8 cellular contexts compared by ENCODE assay signal in genomic region chr11:110297082-110297725, GRCh38. TPM values are rescaled to one million over a fixed set of nuclear protein-coding genes. Genes with fewer than 3 reads are reported as not detected.
A peak's percentile ranks its signal among the peaks of the same experiment; 100 is the strongest.
DNase-seq lines count a peak whose midpoint lies in the region; ATAC-seq and TF ChIP-seq lines count a peak whose summit lies in the region.

No MANE protein-coding gene starts in this region.

- in situ Hi-C loops in gastrocnemius medialis (cut with MboI; ENCODE audit: low sequenced_read_pairs in 4 of 4) = no loop called here

- peak overlapping the region; percentile 47; the same call in 1 of the 2 replicates for H2AFZ ChIP-seq in GM23338

- H3K4me3 ChIP-seq in GM23338 (peak overlapping the region; percentile 94), SK-N-MC (peak overlapping the region; percentile 86), fibroblast of pulmonary artery (replicated peaks; ENCODE audit: low read depth, low read length) (peak overlapping the region; percentile 83), gastrocnemius medialis (peak overlapping the region; percentile 54 to 91 (median 82))

- H3K9me2 ChIP-seq in GM23338 (ENCODE audit: insufficient read depth) = no peaks in the 10 kb centered on the region

- ATAC-seq in GM23338 (no peak), gastrocnemius medialis (no peak), HG03095 (IDR thresholded peaks at IDR 0.05; ENCODE audit: unreplicated experiment) (no peak)

- peak overlapping the region; percentile 80 for H3K4me3 Mint-ChIP-seq in GM23338

- H3K36me3 ChIP-seq in GM23338 (ENCODE audit: insufficient read depth) (no peaks in the 10 kb centered on the region), SK-N-MC (ENCODE audit: insufficient read depth, low read length) (no peaks in the 10 kb centered on the region; the same call in 1 of the 2 replicates), gastrocnemius medialis (no peaks in the 10 kb centered on the region)

- H3K27ac ChIP-seq in GM23338 (ENCODE audit: low read depth) = peak overlapping the region; percentile 78
- peak overlapping the region; percentile 98 for H3K27ac ChIP-seq in SK-N-MC
- H3K27ac ChIP-seq in gastrocnemius medialis = peak overlapping the region; percentile 93 to 99 (median 96)

- no peaks in the 10 kb centered on the region for H3K9me3 ChIP-seq in SK-N-MC (ENCODE audit: low read depth, low read length)
- H3K9me3 ChIP-seq in gastrocnemius medialis = no peaks in the 10 kb centered on the region

- 0 out of 2 replicates have a peak, but pooled peaks cover 3% of the 10 kb centered on the region for H3F3A ChIP-seq in GM23338 (replicated peaks; ENCODE audit: low read depth)

- H3K9ac ChIP-seq in SK-N-MC (ENCODE audit: insufficient read length) = peak overlapping the region; percentile 71

- H4K20me1 ChIP-seq in GM23338 (replicated peaks; ENCODE audit: insufficient read depth) = peaks cover 10% of the 10 kb centered on the region; the same call in 1 of the 2 replicates

- H3K4me1 Mint-ChIP-seq in GM23338 = peaks cover 39% of the 10 kb centered on the region

- DNase-seq in GM23338 (ENCODE audit: low spot score) = no peak
- no peak for DNase-seq in SK-N-MC (ENCODE audit: low read depth, low spot score)
- no peak for DNase-seq in fibroblast of pulmonary artery (ENCODE audit: low read depth)
- no peak for DNase-seq in gastrocnemius medialis
- DNase-seq in A172 (ENCODE audit: low spot score) = no peak
- no peak for DNase-seq in putamen (ENCODE audit: low spot score)
- DNase-seq in effector CD8-positive, alpha-beta T cell (lab: John Stamatoyannopoulos, UW) = no peak

- H3K36me3 Mint-ChIP-seq in GM23338 (ENCODE audit: low read depth) = no peaks in the 10 kb centered on the region; the same call in 2 of the 3 replicates

- TF ChIP-seq CTCF in GM23338 (conservative IDR thresholded peaks at IDR 0.05; ENCODE audit: low read depth in 2 of 2) = no peak
- no peak for TF ChIP-seq CTCF in fibroblast of pulmonary artery (IDR thresholded peaks at IDR 0.05; ENCODE audit: low read length, missing control alignments)
- no peak for TF ChIP-seq CTCF in gastrocnemius medialis (IDR thresholded peaks at IDR 0.05 in 4 of 5, conservative IDR thresholded peaks at IDR 0.05 in 1 of 5)

- peaks cover 2% of the 10 kb centered on the region for H3K27me3 Mint-ChIP-seq in GM23338 (ENCODE audit: insufficient read depth, low read depth, poor library complexity)

- H3K4me1 ChIP-seq in GM23338 (ENCODE audit: insufficient read depth) (peaks cover 21% of the 10 kb centered on the region), gastrocnemius medialis (peaks cover 25 to 31% of the 10 kb centered on the region in 2 donors)

- H3K27ac Mint-ChIP-seq in GM23338 = peak overlapping the region; percentile 89

- no peaks in the 10 kb centered on the region for H3K9me3 Mint-ChIP-seq in GM23338

- TF ChIP-seq POLR2A in gastrocnemius medialis (IDR thresholded peaks at IDR 0.05) = no peak

- H3K27me3 ChIP-seq in GM23338 (ENCODE audit: insufficient read depth) (no peaks in the 10 kb centered on the region), gastrocnemius medialis (no peaks in the 10 kb centered on the region)

- H3K79me2 ChIP-seq in GM23338 (replicated peaks; ENCODE audit: insufficient read depth) = peaks cover 35% of the 10 kb centered on the region

- intact Hi-C loops in gastrocnemius medialis (cut with DNase I; ENCODE audit: low total_unique reads) = loop anchor here (2.0 to 10.0 kb wide), 4 partner anchors 44 to 138 kb away; no protein-coding TSS in a partner anchor

- H3K4me2 ChIP-seq in GM23338 = peak overlapping the region; percentile 80

TF ChIP-seq in GM23338, 12 proteins besides CTCF, POLR2A, EP300 and RAD21:
- TF ChIP-seq STAT1 (IDR thresholded peaks at IDR 0.05; ENCODE audit: unreplicated experiment) (no peak), ZNF114 (CRISPR knock-in tag; IDR thresholded peaks at IDR 0.05) (no peak), POLR2AphosphoS5 (IDR thresholded peaks at IDR 0.05; ENCODE audit: low read depth) (no peak), CREB1 (CRISPR knock-in tag; IDR thresholded peaks at IDR 0.05; ENCODE audit: low read depth) (no peak)
- TF ChIP-seq, protein P1, sequence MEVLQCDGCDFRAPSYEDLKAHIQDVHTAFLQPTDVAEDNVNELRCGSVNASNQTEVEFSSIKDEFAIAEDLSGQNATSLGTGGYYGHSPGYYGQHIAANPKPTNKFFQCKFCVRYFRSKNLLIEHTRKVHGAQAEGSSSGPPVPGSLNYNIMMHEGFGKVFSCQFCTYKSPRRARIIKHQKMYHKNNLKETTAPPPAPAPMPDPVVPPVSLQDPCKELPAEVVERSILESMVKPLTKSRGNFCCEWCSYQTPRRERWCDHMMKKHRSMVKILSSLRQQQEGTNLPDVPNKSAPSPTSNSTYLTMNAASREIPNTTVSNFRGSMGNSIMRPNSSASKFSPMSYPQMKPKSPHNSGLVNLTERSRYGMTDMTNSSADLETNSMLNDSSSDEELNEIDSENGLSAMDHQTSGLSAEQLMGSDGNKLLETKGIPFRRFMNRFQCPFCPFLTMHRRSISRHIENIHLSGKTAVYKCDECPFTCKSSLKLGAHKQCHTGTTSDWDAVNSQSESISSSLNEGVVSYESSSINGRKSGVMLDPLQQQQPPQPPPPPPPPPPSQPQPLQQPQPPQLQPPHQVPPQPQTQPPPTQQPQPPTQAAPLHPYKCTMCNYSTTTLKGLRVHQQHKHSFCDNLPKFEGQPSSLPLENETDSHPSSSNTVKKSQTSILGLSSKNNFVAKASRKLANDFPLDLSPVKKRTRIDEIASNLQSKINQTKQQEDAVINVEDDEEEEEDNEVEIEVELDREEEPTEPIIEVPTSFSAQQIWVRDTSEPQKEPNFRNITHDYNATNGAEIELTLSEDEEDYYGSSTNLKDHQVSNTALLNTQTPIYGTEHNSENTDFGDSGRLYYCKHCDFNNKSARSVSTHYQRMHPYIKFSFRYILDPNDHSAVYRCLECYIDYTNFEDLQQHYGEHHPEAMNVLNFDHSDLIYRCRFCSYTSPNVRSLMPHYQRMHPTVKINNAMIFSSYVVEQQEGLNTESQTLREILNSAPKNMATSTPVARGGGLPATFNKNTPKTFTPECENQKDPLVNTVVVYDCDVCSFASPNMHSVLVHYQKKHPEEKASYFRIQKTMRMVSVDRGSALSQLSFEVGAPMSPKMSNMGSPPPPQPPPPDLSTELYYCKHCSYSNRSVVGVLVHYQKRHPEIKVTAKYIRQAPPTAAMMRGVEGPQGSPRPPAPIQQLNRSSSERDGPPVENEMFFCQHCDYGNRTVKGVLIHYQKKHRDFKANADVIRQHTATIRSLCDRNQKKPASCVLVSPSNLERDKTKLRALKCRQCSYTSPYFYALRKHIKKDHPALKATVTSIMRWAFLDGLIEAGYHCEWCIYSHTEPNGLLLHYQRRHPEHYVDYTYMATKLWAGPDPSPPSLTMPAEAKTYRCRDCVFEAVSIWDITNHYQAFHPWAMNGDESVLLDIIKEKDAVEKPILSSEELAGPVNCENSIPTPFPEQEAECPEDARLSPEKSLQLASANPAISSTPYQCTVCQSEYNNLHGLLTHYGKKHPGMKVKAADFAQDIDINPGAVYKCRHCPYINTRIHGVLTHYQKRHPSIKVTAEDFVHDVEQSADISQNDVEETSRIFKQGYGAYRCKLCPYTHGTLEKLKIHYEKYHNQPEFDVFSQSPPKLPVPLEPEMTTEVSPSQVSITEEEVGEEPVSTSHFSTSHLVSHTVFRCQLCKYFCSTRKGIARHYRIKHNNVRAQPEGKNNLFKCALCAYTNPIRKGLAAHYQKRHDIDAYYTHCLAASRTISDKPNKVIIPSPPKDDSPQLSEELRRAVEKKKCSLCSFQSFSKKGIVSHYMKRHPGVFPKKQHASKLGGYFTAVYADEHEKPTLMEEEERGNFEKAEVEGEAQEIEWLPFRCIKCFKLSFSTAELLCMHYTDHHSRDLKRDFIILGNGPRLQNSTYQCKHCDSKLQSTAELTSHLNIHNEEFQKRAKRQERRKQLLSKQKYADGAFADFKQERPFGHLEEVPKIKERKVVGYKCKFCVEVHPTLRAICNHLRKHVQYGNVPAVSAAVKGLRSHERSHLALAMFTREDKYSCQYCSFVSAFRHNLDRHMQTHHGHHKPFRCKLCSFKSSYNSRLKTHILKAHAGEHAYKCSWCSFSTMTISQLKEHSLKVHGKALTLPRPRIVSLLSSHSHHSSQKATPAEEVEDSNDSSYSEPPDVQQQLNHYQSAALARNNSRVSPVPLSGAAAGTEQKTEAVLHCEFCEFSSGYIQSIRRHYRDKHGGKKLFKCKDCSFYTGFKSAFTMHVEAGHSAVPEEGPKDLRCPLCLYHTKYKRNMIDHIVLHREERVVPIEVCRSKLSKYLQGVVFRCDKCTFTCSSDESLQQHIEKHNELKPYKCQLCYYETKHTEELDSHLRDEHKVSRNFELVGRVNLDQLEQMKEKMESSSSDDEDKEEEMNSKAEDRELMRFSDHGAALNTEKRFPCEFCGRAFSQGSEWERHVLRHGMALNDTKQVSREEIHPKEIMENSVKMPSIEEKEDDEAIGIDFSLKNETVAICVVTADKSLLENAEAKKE (CRISPR knock-in tag; IDR thresholded peaks at IDR 0.05) = no peak
- TF ChIP-seq, protein P2, sequence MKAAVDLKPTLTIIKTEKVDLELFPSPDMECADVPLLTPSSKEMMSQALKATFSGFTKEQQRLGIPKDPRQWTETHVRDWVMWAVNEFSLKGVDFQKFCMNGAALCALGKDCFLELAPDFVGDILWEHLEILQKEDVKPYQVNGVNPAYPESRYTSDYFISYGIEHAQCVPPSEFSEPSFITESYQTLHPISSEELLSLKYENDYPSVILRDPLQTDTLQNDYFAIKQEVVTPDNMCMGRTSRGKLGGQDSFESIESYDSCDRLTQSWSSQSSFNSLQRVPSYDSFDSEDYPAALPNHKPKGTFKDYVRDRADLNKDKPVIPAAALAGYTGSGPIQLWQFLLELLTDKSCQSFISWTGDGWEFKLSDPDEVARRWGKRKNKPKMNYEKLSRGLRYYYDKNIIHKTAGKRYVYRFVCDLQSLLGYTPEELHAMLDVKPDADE (IDR thresholded peaks at IDR 0.05) = no peak

RNA-seq across cellular contexts. Expression of gene RDX, which starts 0.8 kb away (rescaled TPM):
- 43.2 and 45.2 TPM in 2 replicates for total RNA-seq in GM23338 (2014; rRNA removed; shearing (Covaris generic))
- 153 and 226 TPM in 2 replicates for polyA plus RNA-seq in GM23338 (2016; fragmentation: Nextera tagmentation; extraction: Ambion mirVana)
- 100 to 1,000 TPM in 3 of 4 donors, 10 to 100 TPM in 1; 95.7 to 140 (median 115) TPM for total RNA-seq in gastrocnemius medialis
- 69.4 and 133 TPM in 2 replicates for total RNA-seq in A172 (2014; rRNA removed; shearing (Covaris generic))
